In genomic region chr7:39085590-39086049, GRCh38 we compare ENCODE assay signal across 11 cellular contexts.
DNase-seq lines count a peak whose midpoint lies in the region; ATAC-seq and TF ChIP-seq lines count a peak whose summit lies in the region.
"Had no signal": no experiment of that assay in that cellular context is flagged by ENCODE, and none has a peak within 500 bp of the region (broad histone marks: within the 10 kb centered on the region; RNA-seq: fewer than 3 reads in every experiment).

No MANE protein-coding gene starts in this region.

- no peaks in the 10 kb centered on the region for H3K9me2 ChIP-seq in PC-9 (ENCODE audit: insufficient read depth)

- H3K79me2 ChIP-seq in smooth muscle cell (ENCODE audit: low read depth): no peaks in the 10 kb centered on the region
- H3K79me2 ChIP-seq in PC-9 (ENCODE audit: low read depth): no peaks in the 10 kb centered on the region

- H3K9me3 Mint-ChIP-seq in activated CD4-positive, alpha-beta memory T cell treated with anti-CD3 and anti-CD28 coated beads for 36 hours: no peaks in the 10 kb centered on the region

- CTCF ChIA-PET in activated CD4-positive, alpha-beta memory T cell treated with anti-CD3 and anti-CD28 coated beads for 36 hours (lab: Charles Lee): no interaction called here
- CTCF ChIA-PET in PC-9 (lab: Charles Lee): no interaction called here

- no peak overlapping the region for H3K27ac ChIP-seq in smooth muscle cell (ENCODE audit: low read depth)
- H3K27ac ChIP-seq in PC-9: no peak overlapping the region

- H4K20me1 ChIP-seq in smooth muscle cell (ENCODE audit: low read depth): no peaks in the 10 kb centered on the region
- no peaks in the 10 kb centered on the region for H4K20me1 ChIP-seq in PC-9 (ENCODE audit: insufficient read depth)

- POLR2A ChIA-PET in activated CD4-positive, alpha-beta memory T cell treated with anti-CD3 and anti-CD28 coated beads for 36 hours (lab: Charles Lee): no interaction called here
- POLR2A ChIA-PET in PC-9 (lab: Charles Lee; ENCODE audit: unreplicated experiment): no interaction called here

- H3K27me3 Mint-ChIP-seq in activated CD4-positive, alpha-beta memory T cell treated with anti-CD3 and anti-CD28 coated beads for 36 hours: no peaks in the 10 kb centered on the region

- H3F3A ChIP-seq in smooth muscle cell (ENCODE audit: low read depth) (no peaks in the 10 kb centered on the region), PC-9 (ENCODE audit: insufficient read depth, low read depth) (no peaks in the 10 kb centered on the region)

- no peaks in the 10 kb centered on the region for H3K36me3 Mint-ChIP-seq in activated CD4-positive, alpha-beta memory T cell treated with anti-CD3 and anti-CD28 coated beads for 36 hours

- DNase-seq in NCI-H1092 treated with DMSO at 0.1 percent for 48 hours (lab: John Stamatoyannopoulos, UW) (peak; percentile 98), astrocyte of the hippocampus (ENCODE audit: low read depth, low spot score) (peak; percentile 47), iPS-NIHi7 (ENCODE audit: extremely low spot score) (peak; percentile 35), smooth muscle cell (lab: John Stamatoyannopoulos, UW; ENCODE audit: unreplicated experiment) (no peak), PC-9 (no peak)
- DNase-seq in activated CD4-positive, alpha-beta memory T cell treated with anti-CD3 and anti-CD28 coated beads for 36 hours: no peak
- DNase-seq: activated effector memory CD4-positive, alpha-beta T cell treated with anti-CD3 and anti-CD28 coated beads, Interleukin-2, amount 50 U/mL, for 16 hours; foreskin fibroblast had no signal

- peak overlapping the region; percentile 33 for H3K4me3 ChIP-seq in smooth muscle cell
- no peak overlapping the region for H3K4me3 ChIP-seq in PC-9

- no peaks in the 10 kb centered on the region for H3K36me3 ChIP-seq in smooth muscle cell (ENCODE audit: low read depth)
- no peaks in the 10 kb centered on the region for H3K36me3 ChIP-seq in PC-9 (ENCODE audit: low read depth)

- H3K27me3 ChIP-seq in smooth muscle cell (ENCODE audit: low read depth) (peaks cover 4% of the 10 kb centered on the region), PC-9 (ENCODE audit: insufficient read depth, low read depth) (peaks cover 68% of the 10 kb centered on the region)

- TF ChIP-seq CTCF in smooth muscle cell (IDR thresholded peaks at IDR 0.05; ENCODE audit: borderline replicate concordance, insufficient read depth, poor library complexity, severe bottlenecking) (no peak), PC-9 (conservative IDR thresholded peaks at IDR 0.05) (no peak)

- 36% methylated on average over 11 of the region's 11 CpGs for WGBS in smooth muscle cell (ENCODE audit: low lambda C conversion rate)

- no peak overlapping the region for H3K4me3 Mint-ChIP-seq in activated CD4-positive, alpha-beta memory T cell treated with anti-CD3 and anti-CD28 coated beads for 36 hours

- H2AFZ ChIP-seq in smooth muscle cell (ENCODE audit: low read depth): peak overlapping the region; percentile 48
- no peak overlapping the region for H2AFZ ChIP-seq in PC-9

- H3K4me1 ChIP-seq in smooth muscle cell (ENCODE audit: low read depth) (peaks cover 46% of the 10 kb centered on the region), PC-9 (replicated peaks; ENCODE audit: insufficient read depth) (no peaks in the 10 kb centered on the region)

- BruUV-seq in PC-9 (replicated peaks; lab: Mats Ljungman, UMichigan): no TSS peak

- no peak overlapping the region for H3K9ac ChIP-seq in smooth muscle cell (ENCODE audit: low read depth)

- H3K9me3 ChIP-seq in smooth muscle cell (replicated peaks; ENCODE audit: low read depth) (no peaks in the 10 kb centered on the region), PC-9 (ENCODE audit: insufficient read depth, low read depth) (no peaks in the 10 kb centered on the region)

- H3K4me1 Mint-ChIP-seq in activated CD4-positive, alpha-beta memory T cell treated with anti-CD3 and anti-CD28 coated beads for 36 hours (ENCODE audit: low read depth): no peaks in the 10 kb centered on the region

- peak overlapping the region; percentile 71 for H3K4me2 ChIP-seq in smooth muscle cell
- H3K4me2 ChIP-seq in PC-9: no peak overlapping the region

- intact Hi-C loops in activated CD4-positive, alpha-beta memory T cell treated with anti-CD3 and anti-CD28 coated beads for 36 hours (cut with micrococcal nuclease): no loop called here
- intact Hi-C loops in PC-9 (cut with micrococcal nuclease; ENCODE audit: unreplicated experiment): no loop called here

- H3K27ac Mint-ChIP-seq in activated CD4-positive, alpha-beta memory T cell treated with anti-CD3 and anti-CD28 coated beads for 36 hours: no peak overlapping the region

- ATAC-seq in HG03159 (IDR thresholded peaks at IDR 0.05; ENCODE audit: unreplicated experiment) (no peak), GM18873 (IDR thresholded peaks at IDR 0.05; ENCODE audit: low FRiP score, unreplicated experiment) (no peak)
- ATAC-seq: HepG2 had no signal

Comparison
In these comparisons a context has a peak if more than half of its experiments do, and no peak if none do; other contexts are left out.
1. DNase-seq: peak in NCI-H1092 treated with DMSO at 0.1 percent for 48 hours (single experiment), astrocyte of the hippocampus (single experiment) and iPS-NIHi7 (single experiment); none in smooth muscle cell (single experiment), activated CD4-positive, alpha-beta memory T cell treated with anti-CD3 and anti-CD28 coated beads for 36 hours (single experiment) and PC-9 (0 of 2).